ENCODE assay signal across 8 cellular contexts in the genomic region with DNA sequence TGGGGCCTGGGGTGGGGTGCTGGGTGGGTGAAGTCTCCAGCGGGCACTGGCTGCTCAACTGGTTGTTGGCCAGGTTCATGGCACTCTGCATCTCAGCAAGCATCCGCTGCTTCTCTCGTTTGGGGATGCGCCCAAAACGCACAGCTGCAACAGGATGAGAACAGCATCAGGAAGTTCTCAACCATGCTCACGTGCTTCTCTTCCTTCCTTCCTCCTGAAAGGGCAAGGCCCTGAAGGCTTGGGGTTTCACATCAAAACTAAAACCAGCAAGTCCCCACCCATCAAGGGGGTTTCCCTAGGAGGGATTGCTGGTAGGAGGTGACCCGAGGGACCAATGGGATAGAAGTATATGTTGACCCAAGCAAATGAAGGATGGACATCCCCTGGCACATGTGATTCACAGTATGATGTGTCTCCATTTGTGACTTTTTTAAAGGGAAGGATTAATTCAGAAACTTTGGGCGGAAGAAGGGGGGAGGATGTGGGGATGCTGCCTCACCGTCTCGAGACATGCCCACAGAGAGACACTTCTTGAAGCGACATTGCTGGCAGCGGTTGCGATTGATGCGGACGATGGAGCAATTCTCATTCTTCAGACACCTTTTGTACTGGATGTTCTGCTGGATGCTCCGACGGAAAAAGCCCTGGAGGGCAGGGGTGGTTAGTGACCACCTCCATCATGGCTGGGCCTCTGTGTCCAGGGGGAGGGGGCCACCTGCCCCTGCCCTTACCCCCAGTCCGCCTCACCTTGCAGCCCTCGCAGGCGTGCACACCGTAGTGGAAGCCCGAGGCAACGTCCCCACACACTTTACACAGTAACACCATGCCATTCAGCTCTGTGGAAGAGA. TPM values are rescaled to one million over a fixed set of nuclear protein-coding genes. Genes with fewer than 3 reads are reported as not detected.
DNase-seq lines count a peak whose midpoint lies in the region; ATAC-seq and TF ChIP-seq lines count a peak whose summit lies in the region.

No MANE protein-coding gene starts in this region.

- POLR2A ChIA-PET in OCI-LY7 (lab: Charles Lee): interaction anchor here (0.6 kb wide), 1 partner anchor 46 kb away, joined by 4 read pairs; no protein-coding TSS in a partner anchor
- POLR2A ChIA-PET in MCF 10A (lab: Yijun Ruan, JAX): interaction anchor here (0.7 kb wide), 1 partner anchor 145 kb away, joined by 4 read pairs; no protein-coding TSS in a partner anchor

- H3K9me3 Mint-ChIP-seq in activated naive CD8-positive, alpha-beta T cell treated with anti-CD3 and anti-CD28 coated beads for 36 hours: no peaks in the 10 kb centered on the region
- peaks cover 3% of the 10 kb centered on the region for H3K9me3 Mint-ChIP-seq in natural killer cell treated with Interleukin-12 subunit alpha and Interleukin-12 subunit beta and Interleukin-15 and Interleukin-18, amount 100 ng/mL, for 72 hours
- no peaks in the 10 kb centered on the region for H3K9me3 Mint-ChIP-seq in MCF 10A (ENCODE audit: unreplicated experiment)

- BruUV-seq in OCI-LY7 (replicated peaks; lab: Mats Ljungman, UMichigan) (no TSS peak), MCF 10A (replicated peaks; lab: Mats Ljungman, UMichigan) (no TSS peak)

- H3K36me3 Mint-ChIP-seq in activated naive CD8-positive, alpha-beta T cell treated with anti-CD3 and anti-CD28 coated beads for 36 hours: peaks cover 37% of the 10 kb centered on the region
- no peaks in the 10 kb centered on the region for H3K36me3 Mint-ChIP-seq in natural killer cell treated with Interleukin-12 subunit alpha and Interleukin-12 subunit beta and Interleukin-15 and Interleukin-18, amount 100 ng/mL, for 72 hours
- peaks cover 68% of the 10 kb centered on the region for H3K36me3 Mint-ChIP-seq in MCF 10A (ENCODE audit: insufficient read depth, unreplicated experiment)

- H2AFZ ChIP-seq in OCI-LY7 (ENCODE audit: low read length): no peak overlapping the region; the same call in 1 of the 2 replicates

- CTCF ChIA-PET in OCI-LY7 (lab: Charles Lee; ENCODE audit: unreplicated experiment) (no interaction called here), MCF 10A (lab: Yijun Ruan, JAX) (interaction anchor here (0.6 to 8.0 kb wide), 6 partner anchors 10 to 546 kb away, joined by 3 to 86 read pairs (median 6); no protein-coding TSS in a partner anchor)

- TF ChIP-seq CTCF in OCI-LY7 (conservative IDR thresholded peaks at IDR 0.05; ENCODE audit: low read length) (no peak), MCF 10A (IDR thresholded peaks at IDR 0.05; ENCODE audit: unreplicated experiment) (no peak)

- H3K79me2 ChIP-seq in OCI-LY7 (ENCODE audit: insufficient read depth, low read depth, low read length): peaks cover 16% of the 10 kb centered on the region; the same call in 1 of the 2 replicates

- H3K9me2 ChIP-seq in OCI-LY7 (ENCODE audit: insufficient read depth, low read length): no peaks in the 10 kb centered on the region

- peaks cover 49% of the 10 kb centered on the region for H3K4me1 ChIP-seq in OCI-LY7 (ENCODE audit: insufficient read depth, low read length, poor library complexity, severe bottlenecking)

- H3K4me1 Mint-ChIP-seq in activated naive CD8-positive, alpha-beta T cell treated with anti-CD3 and anti-CD28 coated beads for 36 hours: peaks cover 62% of the 10 kb centered on the region
- H3K4me1 Mint-ChIP-seq in natural killer cell treated with Interleukin-12 subunit alpha and Interleukin-12 subunit beta and Interleukin-15 and Interleukin-18, amount 100 ng/mL, for 72 hours (ENCODE audit: low read depth in 2 of 2): peaks cover 61 to 64% of the 10 kb centered on the region in 2 donors
- H3K4me1 Mint-ChIP-seq in MCF 10A (ENCODE audit: insufficient read depth, unreplicated experiment): peaks cover 28% of the 10 kb centered on the region

- H3K4me2 ChIP-seq in OCI-LY7 (ENCODE audit: low read length): peak overlapping the region; percentile 49

- peak overlapping the region; percentile 54 for H3K4me3 Mint-ChIP-seq in activated naive CD8-positive, alpha-beta T cell treated with anti-CD3 and anti-CD28 coated beads for 36 hours
- H3K4me3 Mint-ChIP-seq in natural killer cell treated with Interleukin-12 subunit alpha and Interleukin-12 subunit beta and Interleukin-15 and Interleukin-18, amount 100 ng/mL, for 72 hours: peak overlapping the region; percentile 82
- H3K4me3 Mint-ChIP-seq in MCF 10A (ENCODE audit: unreplicated experiment): no peak overlapping the region

- no peaks in the 10 kb centered on the region for H3K9me3 ChIP-seq in OCI-LY7 (ENCODE audit: low read length)

- ATAC-seq in GM21717 (IDR thresholded peaks at IDR 0.05; ENCODE audit: unreplicated experiment): peak; percentile 35
- ATAC-seq in natural killer cell treated with Interleukin-12 subunit alpha and Interleukin-12 subunit beta and Interleukin-15 and Interleukin-18, amount 100 ng/mL, for 72 hours: peak; percentile 89 to 94

- H4K20me1 ChIP-seq in OCI-LY7 (ENCODE audit: insufficient read depth, low read length): no peaks in the 10 kb centered on the region

- H3K27ac ChIP-seq in OCI-LY7 (ENCODE audit: low read depth, low read length, poor library complexity, severe bottlenecking) (peak overlapping the region; percentile 60), temporal lobe (ENCODE audit: low read depth, low read length) (peak overlapping the region; percentile 98)

- DNase-seq in EH (ENCODE audit: low read depth): peak; percentile 34
- DNase-seq in OCI-LY7 (ENCODE audit: low spot score): peak; percentile 77
- peak; percentile 85 for DNase-seq in activated naive CD8-positive, alpha-beta T cell treated with anti-CD3 and anti-CD28 coated beads for 36 hours
- peak; percentile 97 for DNase-seq in natural killer cell treated with Interleukin-12 subunit alpha and Interleukin-12 subunit beta and Interleukin-15 and Interleukin-18, amount 100 ng/mL, for 72 hours (ENCODE audit: low spot score)
- DNase-seq in NCI-H1417 (lab: John Stamatoyannopoulos, UW): no peak
- DNase-seq in MCF 10A (ENCODE audit: unreplicated experiment): no peak

- peak overlapping the region; percentile 90 for H3K27ac Mint-ChIP-seq in activated naive CD8-positive, alpha-beta T cell treated with anti-CD3 and anti-CD28 coated beads for 36 hours
- peak overlapping the region; percentile 86 to 90 for H3K27ac Mint-ChIP-seq in natural killer cell treated with Interleukin-12 subunit alpha and Interleukin-12 subunit beta and Interleukin-15 and Interleukin-18, amount 100 ng/mL, for 72 hours
- H3K27ac Mint-ChIP-seq in MCF 10A (ENCODE audit: low read depth, unreplicated experiment): no peak overlapping the region

- H3K4me3 ChIP-seq in OCI-LY7 (ENCODE audit: low read depth, low read length, poor library complexity, severe bottlenecking): no peak overlapping the region

- intact Hi-C loops in OCI-LY7 (cut with micrococcal nuclease; ENCODE audit: unreplicated experiment): no loop called here
- intact Hi-C loops in MCF 10A (cut with micrococcal nuclease): no loop called here

- H3K36me3 ChIP-seq in OCI-LY7 (ENCODE audit: insufficient read depth, low read length): peaks cover 49% of the 10 kb centered on the region

- H3K27me3 Mint-ChIP-seq in activated naive CD8-positive, alpha-beta T cell treated with anti-CD3 and anti-CD28 coated beads for 36 hours: no peaks in the 10 kb centered on the region
- no peaks in the 10 kb centered on the region for H3K27me3 Mint-ChIP-seq in natural killer cell treated with Interleukin-12 subunit alpha and Interleukin-12 subunit beta and Interleukin-15 and Interleukin-18, amount 100 ng/mL, for 72 hours
- no peaks in the 10 kb centered on the region for H3K27me3 Mint-ChIP-seq in MCF 10A (ENCODE audit: insufficient read depth, unreplicated experiment)

RNA-seq across cellular contexts. Expression of a gene that starts 4.2 kb away (rescaled TPM):
- 1.7 and 2.3 TPM in 2 replicates for total RNA-seq in OCI-LY7 (2014; rRNA removed; shearing (Covaris generic))
- total RNA-seq in OCI-LY7 (2022) (7.0 and 8.7 TPM in 2 replicates), temporal lobe (0.25 TPM), MCF 10A (2022) (7.5 and 8.8 TPM in 2 replicates)
- total RNA-seq in activated naive CD8-positive, alpha-beta T cell treated with anti-CD3 and anti-CD28 coated beads for 36 hours: 1 to 10 TPM; 4.8 to 5.8 TPM
- total RNA-seq in natural killer cell treated with Interleukin-12 subunit alpha and Interleukin-12 subunit beta and Interleukin-15 and Interleukin-18, amount 100 ng/mL, for 72 hours: 1 to 10 TPM; 1.4 to 5.4 TPM

RNA-seq across cellular contexts. Expression of a gene that starts 25.6 kb away (rescaled TPM):
- 67.2 and 95.4 TPM in 2 replicates for total RNA-seq in OCI-LY7 (2014; rRNA removed; shearing (Covaris generic))
- total RNA-seq in OCI-LY7 (2022) (96.0 and 97.2 TPM in 2 replicates), temporal lobe (81.9 TPM), MCF 10A (2022) (59.8 and 62.2 TPM in 2 replicates)
- total RNA-seq in activated naive CD8-positive, alpha-beta T cell treated with anti-CD3 and anti-CD28 coated beads for 36 hours: 10 to 100 TPM; 62.7 to 66.7 TPM
- total RNA-seq in natural killer cell treated with Interleukin-12 subunit alpha and Interleukin-12 subunit beta and Interleukin-15 and Interleukin-18, amount 100 ng/mL, for 72 hours: 100 to 1,000 TPM in 1 of 2 donors, 10 to 100 TPM in 1; 79.8 to 102 TPM

RNA-seq across cellular contexts. Expression of a gene that starts 33.4 kb away (rescaled TPM):
- total RNA-seq in OCI-LY7 (2014; rRNA removed; shearing (Covaris generic)): 5.4 and 9.3 TPM in 2 replicates
- total RNA-seq in OCI-LY7 (2022): 3.9 and 5.1 TPM in 2 replicates
- 10 to 100 TPM; 11.4 to 12.1 TPM for total RNA-seq in activated naive CD8-positive, alpha-beta T cell treated with anti-CD3 and anti-CD28 coated beads for 36 hours
- 10 to 100 TPM in 1 of 2 donors, 1 to 10 TPM in 1; 4.9 to 10.9 TPM for total RNA-seq in natural killer cell treated with Interleukin-12 subunit alpha and Interleukin-12 subunit beta and Interleukin-15 and Interleukin-18, amount 100 ng/mL, for 72 hours
- 109 TPM for total RNA-seq in temporal lobe
- total RNA-seq in MCF 10A (2022): 5.5 and 6.4 TPM in 2 replicates

RNA-seq across cellular contexts. Expression of a gene that starts 42.0 kb away (rescaled TPM):
- 36.3 and 65.9 TPM in 2 replicates for total RNA-seq in OCI-LY7 (2014; rRNA removed; shearing (Covaris generic))
- total RNA-seq in OCI-LY7 (2022) (103 and 112 TPM in 2 replicates), temporal lobe (76.7 TPM), MCF 10A (2022) (66.6 and 88.5 TPM in 2 replicates)
- 100 to 1,000 TPM; 103 to 107 TPM for total RNA-seq in activated naive CD8-positive, alpha-beta T cell treated with anti-CD3 and anti-CD28 coated beads for 36 hours
- 100 to 1,000 TPM in 1 of 2 donors, 10 to 100 TPM in 1; 91.5 to 147 TPM for total RNA-seq in natural killer cell treated with Interleukin-12 subunit alpha and Interleukin-12 subunit beta and Interleukin-15 and Interleukin-18, amount 100 ng/mL, for 72 hours

RNA-seq across cellular contexts. Expression of a gene that starts 44.2 kb away (rescaled TPM):
- 42.6 and 46.9 TPM in 2 replicates for total RNA-seq in OCI-LY7 (2014; rRNA removed; shearing (Covaris generic))
- total RNA-seq in OCI-LY7 (2022) (100 and 117 TPM in 2 replicates), temporal lobe (31.5 TPM), MCF 10A (2022) (73.5 and 78.3 TPM in 2 replicates)
- total RNA-seq in activated naive CD8-positive, alpha-beta T cell treated with anti-CD3 and anti-CD28 coated beads for 36 hours: 10 to 100 TPM; 74.5 to 77.0 TPM
- total RNA-seq in natural killer cell treated with Interleukin-12 subunit alpha and Interleukin-12 subunit beta and Interleukin-15 and Interleukin-18, amount 100 ng/mL, for 72 hours: 100 to 1,000 TPM in 1 of 2 donors, 10 to 100 TPM in 1; 83.1 to 101 TPM

Comparison
In these comparisons a context has a peak if more than half of its experiments do, and no peak if none do; other contexts are left out.
1. DNase-seq: peak in EH (single experiment), OCI-LY7 (single experiment), activated naive CD8-positive, alpha-beta T cell treated with anti-CD3 and anti-CD28 coated beads for 36 hours (single experiment) and natural killer cell treated with Interleukin-12 subunit alpha and Interleukin-12 subunit beta and Interleukin-15 and Interleukin-18, amount 100 ng/mL, for 72 hours (single experiment); none in NCI-H1417 (0 of 3) and MCF 10A (single experiment).